In genomic region chr3:30496496-30496966, GRCh38 we compare ENCODE assay signal across 9 cellular contexts.
DNase-seq lines count a peak whose midpoint lies in the region; ATAC-seq and TF ChIP-seq lines count a peak whose summit lies in the region.
"Had no signal": no experiment of that assay in that cellular context is flagged by ENCODE, and none has a peak within 500 bp of the region (broad histone marks: within the 10 kb centered on the region; RNA-seq: fewer than 3 reads in every experiment).

No MANE protein-coding gene starts in this region.

- no peak overlapping the region for H3K4me3 Mint-ChIP-seq in type B pancreatic cell
- H3K4me3 Mint-ChIP-seq: activated T-helper 1 cell treated with anti-CD3 and anti-CD28 coated beads, Interleukin-12 subunit alpha, Interleukin-12 subunit beta, Interleukin-2, Interleukin-4 antibody, amounts not matched to agents 30 ng/mL and 10 ng/mL and 1 ng/mL, durations not matched to agents 14 hours and 24 hours and 36 hours had no signal

- H3K4me1 ChIP-seq in parathyroid adenoma: no peaks in the 10 kb centered on the region

- H3K9me3 ChIP-seq in parathyroid adenoma (ENCODE audit: control insufficient read depth, low read length): no peaks in the 10 kb centered on the region

- peak; percentile 88 for ATAC-seq in SK-N-SH treated with all-trans-retinoic acid at 6 μM for 48 hours
- no peak for ATAC-seq in HG02981 (IDR thresholded peaks at IDR 0.05; ENCODE audit: unreplicated experiment)

- no peak overlapping the region for H3K27ac Mint-ChIP-seq in type B pancreatic cell
- H3K27ac Mint-ChIP-seq: activated T-helper 1 cell treated with anti-CD3 and anti-CD28 coated beads, Interleukin-12 subunit alpha, Interleukin-12 subunit beta, Interleukin-2, Interleukin-4 antibody, amounts not matched to agents 30 ng/mL and 10 ng/mL and 1 ng/mL, durations not matched to agents 14 hours and 24 hours and 36 hours had no signal

- peaks cover 8% of the 10 kb centered on the region for H3K4me1 Mint-ChIP-seq in type B pancreatic cell (ENCODE audit: unreplicated experiment)

- peak overlapping the region; percentile 25 for H2AFZ ChIP-seq in parathyroid adenoma

- no peaks in the 10 kb centered on the region for H3K36me3 Mint-ChIP-seq in type B pancreatic cell

- no peaks in the 10 kb centered on the region for H3K27me3 Mint-ChIP-seq in type B pancreatic cell

- no peak overlapping the region for H3K27ac ChIP-seq in parathyroid adenoma

- no peaks in the 10 kb centered on the region for H3K9me3 Mint-ChIP-seq in type B pancreatic cell
- H3K9me3 Mint-ChIP-seq: activated T-helper 1 cell treated with anti-CD3 and anti-CD28 coated beads, Interleukin-12 subunit alpha, Interleukin-12 subunit beta, Interleukin-2, Interleukin-4 antibody, amounts not matched to agents 30 ng/mL and 10 ng/mL and 1 ng/mL, durations not matched to agents 14 hours and 24 hours and 36 hours had no signal

- no peak overlapping the region for H3K4me2 ChIP-seq in parathyroid adenoma (ENCODE audit: low read length)

- H3K4me3 ChIP-seq in fibroblast of villous mesenchyme (ENCODE audit: low read depth, low read length): peak overlapping the region; percentile 2
- no peak overlapping the region for H3K4me3 ChIP-seq in parathyroid adenoma (ENCODE audit: low read depth, low read length)

- no peaks in the 10 kb centered on the region for H3K27me3 ChIP-seq in parathyroid adenoma (ENCODE audit: control insufficient read depth, insufficient read depth, low read length)

- no peak for TF ChIP-seq CTCF in fibroblast of villous mesenchyme (IDR thresholded peaks at IDR 0.05; ENCODE audit: insufficient read depth, low read depth, low read length)
- no peak for TF ChIP-seq CTCF in parathyroid adenoma (IDR thresholded peaks at IDR 0.05)
- TF ChIP-seq CTCF in type B pancreatic cell (conservative IDR thresholded peaks at IDR 0.05): no peak

- DNase-seq in AG20443 (ENCODE audit: low spot score) (peak; percentile 67), fibroblast of villous mesenchyme (ENCODE audit: low read depth) (peak; percentile 89), type B pancreatic cell (ENCODE audit: extremely low spot score, unreplicated experiment) (no peak), NCI-H510A (lab: John Stamatoyannopoulos, UW) (no peak)
- no peak for DNase-seq in stimulated activated CD4-positive, alpha-beta T cell treated with anti-CD3 and anti-CD28 coated beads, Interleukin-2, amount 100 ng/mL, for 48 hours

- no peak overlapping the region for H3K9ac ChIP-seq in parathyroid adenoma

- no peaks in the 10 kb centered on the region for H3K36me3 ChIP-seq in parathyroid adenoma (ENCODE audit: control insufficient read depth, insufficient read depth, low read length)

- H3K79me2 ChIP-seq in parathyroid adenoma: no peaks in the 10 kb centered on the region

TF ChIP-seq in SK-N-SH treated with all-trans-retinoic acid at 6 μM for 48 hours, 23 proteins besides CTCF, POLR2A, EP300 and RAD21:
- TF ChIP-seq ISL1 (CRISPR knock-in tag; IDR thresholded peaks at IDR 0.05) (peak; percentile 32; the same call in 1 of the 2 replicates), ZFP3 (CRISPR knock-in tag; IDR thresholded peaks at IDR 0.05) (0 out of 2 replicates have a peak, but pooled peaks have one; percentile 14), PPARA (CRISPR knock-in tag; IDR thresholded peaks at IDR 0.05; ENCODE audit: borderline replicate concordance) (no peak)

Comparison
In these comparisons a context has a peak if more than half of its experiments do, and no peak if none do; other contexts are left out.
1. DNase-seq: peak in AG20443 (single experiment) and fibroblast of villous mesenchyme (single experiment); none in stimulated activated CD4-positive, alpha-beta T cell treated with anti-CD3 and anti-CD28 coated beads, Interleukin-2, amount 100 ng/mL, for 48 hours (0 of 2), type B pancreatic cell (single experiment) and NCI-H510A (single experiment).